ENCODE assay signal across 10 cellular contexts in genomic region chr17:7586673-7587419, GRCh38. TPM values are rescaled to one million over a fixed set of nuclear protein-coding genes. Genes with fewer than 3 reads are reported as not detected.
A peak's percentile ranks its signal among the peaks of the same experiment; 100 is the strongest.
DNase-seq lines count a peak whose midpoint lies in the region; ATAC-seq, FAIRE-seq and TF ChIP-seq lines count a peak whose summit lies in the region.
"Had no signal": no experiment of that assay in that cellular context is flagged by ENCODE, and none has a peak within 500 bp of the region (broad histone marks: within the 10 kb centered on the region; RNA-seq: fewer than 3 reads in every experiment).

No MANE protein-coding gene starts in this region.

- peaks cover 25% of the 10 kb centered on the region for H3K36me3 Mint-ChIP-seq in activated naive CD4-positive, alpha-beta T cell treated with anti-CD3 and anti-CD28 coated beads for 36 hours (ENCODE audit: low read depth)
- H3K36me3 Mint-ChIP-seq in stimulated activated naive B cell treated with anti-CD40 and anti-IgM and Interleukin-4, amounts not matched to agents 10 μg/mL and 1 μg/mL and 100 μg/mL, for 72 hours: peaks cover 60 to 67% of the 10 kb centered on the region in 2 donors

- H3K4me3 ChIP-seq in PC-3 (ENCODE audit: low read length) (no peak overlapping the region), esophagus muscularis mucosa (no peak overlapping the region), tibial artery (no peak overlapping the region)

- H2AFZ ChIP-seq in PC-3 (ENCODE audit: low read length): no peak overlapping the region

- TF ChIP-seq POLR2A in esophagus muscularis mucosa (IDR thresholded peaks at IDR 0.05; ENCODE audit: low read depth): no peak

- no peak overlapping the region for H3K4me3 Mint-ChIP-seq in activated naive CD4-positive, alpha-beta T cell treated with anti-CD3 and anti-CD28 coated beads for 36 hours
- no peak overlapping the region for H3K4me3 Mint-ChIP-seq in stimulated activated naive B cell treated with anti-CD40 and anti-IgM and Interleukin-4, amounts not matched to agents 10 μg/mL and 1 μg/mL and 100 μg/mL, for 72 hours

- intact Hi-C loops in activated naive CD4-positive, alpha-beta T cell treated with anti-CD3 and anti-CD28 coated beads for 36 hours (cut with micrococcal nuclease): no loop called here
- intact Hi-C loops in PC-3 (cut with micrococcal nuclease): no loop called here
- intact Hi-C loops in esophagus muscularis mucosa (cut with DNase I): no loop called here
- intact Hi-C loops in tibial artery (cut with DNase I; ENCODE audit: low total_unique reads): no loop called here

- H3K27ac Mint-ChIP-seq in activated naive CD4-positive, alpha-beta T cell treated with anti-CD3 and anti-CD28 coated beads for 36 hours: peak overlapping the region; percentile 29
- H3K27ac Mint-ChIP-seq in stimulated activated naive B cell treated with anti-CD40 and anti-IgM and Interleukin-4, amounts not matched to agents 10 μg/mL and 1 μg/mL and 100 μg/mL, for 72 hours: peak overlapping the region; percentile 59

- H3K27me3 ChIP-seq in PC-3 (ENCODE audit: low read length) (no peaks in the 10 kb centered on the region), esophagus muscularis mucosa (no peaks in the 10 kb centered on the region), tibial artery (no peaks in the 10 kb centered on the region)

- POLR2A ChIA-PET in PC-3 (lab: Charles Lee; ENCODE audit: unreplicated experiment): interaction anchor here (0.6 kb wide), 1 partner anchor 13 kb away, joined by 4 read pairs; no protein-coding TSS in a partner anchor

- TF ChIP-seq CTCF in PC-3 (conservative IDR thresholded peaks at IDR 0.05; ENCODE audit: low read depth, low read length) (0 out of 2 replicates have a peak, but pooled peaks have one; percentile 29), esophagus muscularis mucosa (IDR thresholded peaks at IDR 0.05) (peak in 1 of 3 experiments; percentile 17), tibial artery (IDR thresholded peaks at IDR 0.05) (no peak)

- peaks cover 32% of the 10 kb centered on the region for H3K4me1 Mint-ChIP-seq in activated naive CD4-positive, alpha-beta T cell treated with anti-CD3 and anti-CD28 coated beads for 36 hours (ENCODE audit: low read depth)
- H3K4me1 Mint-ChIP-seq in stimulated activated naive B cell treated with anti-CD40 and anti-IgM and Interleukin-4, amounts not matched to agents 10 μg/mL and 1 μg/mL and 100 μg/mL, for 72 hours: peaks cover 20 to 60% of the 10 kb centered on the region in 2 donors

- H3K4me2 ChIP-seq in PC-3 (ENCODE audit: low read length): 0 out of 2 replicates have a peak overlapping the region, but pooled peaks have one; percentile 69

- H3K27me3 Mint-ChIP-seq in activated naive CD4-positive, alpha-beta T cell treated with anti-CD3 and anti-CD28 coated beads for 36 hours (ENCODE audit: low read depth): no peaks in the 10 kb centered on the region
- H3K27me3 Mint-ChIP-seq in stimulated activated naive B cell treated with anti-CD40 and anti-IgM and Interleukin-4, amounts not matched to agents 10 μg/mL and 1 μg/mL and 100 μg/mL, for 72 hours: no peaks in the 10 kb centered on the region
- H3K27me3 Mint-ChIP-seq: naive thymus-derived CD8-positive, alpha-beta T cell had no signal

- no peak overlapping the region for H3K27ac ChIP-seq in PC-3 (ENCODE audit: low read length)
- peak overlapping the region; percentile 78 to 86 (median 83) for H3K27ac ChIP-seq in esophagus muscularis mucosa (replicated peaks in 1 of 4)
- H3K27ac ChIP-seq in tibial artery: no peak overlapping the region

- TF ChIP-seq EP300 in esophagus muscularis mucosa (IDR thresholded peaks at IDR 0.05): no peak

- CTCF ChIA-PET in activated naive CD4-positive, alpha-beta T cell treated with anti-CD3 and anti-CD28 coated beads for 36 hours (lab: Charles Lee): interaction anchor here (0.6 to 1.4 kb wide), 3 partner anchors 26 to 260 kb away, joined by 3 to 5 read pairs (median 3); no protein-coding TSS in a partner anchor
- CTCF ChIA-PET in PC-3 (lab: Charles Lee): no interaction called here

- peaks cover 49% of the 10 kb centered on the region for H3K79me2 ChIP-seq in PC-3 (ENCODE audit: low read length)

- H3K9me3 ChIP-seq in PC-3 (ENCODE audit: low read length): no peaks in the 10 kb centered on the region
- H3K9me3 ChIP-seq in esophagus muscularis mucosa: no peaks in the 10 kb centered on the region
- no peaks in the 10 kb centered on the region for H3K9me3 ChIP-seq in tibial artery

- H3K4me1 ChIP-seq in PC-3 (ENCODE audit: insufficient read depth, low read length) (peaks cover 58% of the 10 kb centered on the region), esophagus muscularis mucosa (peaks cover 51 to 81% (median 76%) of the 10 kb centered on the region in 4 donors), tibial artery (peaks cover 10 to 50% (median 39%) of the 10 kb centered on the region in 4 donors)

- no peak for ATAC-seq in PC-3
- ATAC-seq in stimulated activated naive B cell treated with anti-CD40 and anti-IgM and Interleukin-4, amounts not matched to agents 10 μg/mL and 1 μg/mL and 100 μg/mL, for 72 hours (replicated peaks): no peak
- ATAC-seq: naive thymus-derived CD8-positive, alpha-beta T cell had no signal

- no peaks in the 10 kb centered on the region for H4K20me1 ChIP-seq in PC-3 (ENCODE audit: low read length)

- H3K9me3 Mint-ChIP-seq in activated naive CD4-positive, alpha-beta T cell treated with anti-CD3 and anti-CD28 coated beads for 36 hours: no peaks in the 10 kb centered on the region
- no peaks in the 10 kb centered on the region for H3K9me3 Mint-ChIP-seq in stimulated activated naive B cell treated with anti-CD40 and anti-IgM and Interleukin-4, amounts not matched to agents 10 μg/mL and 1 μg/mL and 100 μg/mL, for 72 hours
- H3K9me3 Mint-ChIP-seq: naive thymus-derived CD8-positive, alpha-beta T cell had no signal

- H3F3A ChIP-seq in PC-3 (ENCODE audit: low read length, unreplicated experiment): no peaks in the 10 kb centered on the region

- H3K36me3 ChIP-seq in PC-3 (ENCODE audit: low read depth, low read length) (no peaks in the 10 kb centered on the region; the same call in 1 of the 2 replicates), esophagus muscularis mucosa (peaks cover 8 to 29% (median 27%) of the 10 kb centered on the region in 4 donors), tibial artery (peaks cover 8 to 30% (median 11%) of the 10 kb centered on the region in 3 donors)

- no peak overlapping the region for H3K9ac ChIP-seq in PC-3 (ENCODE audit: low read length)

- no TSS peak for BruUV-seq in PC-3 (replicated peaks; lab: Mats Ljungman, UMichigan)

- FAIRE-seq in GM19239 (lab: Jason Lieb, UNC): no peak

- no peaks in the 10 kb centered on the region for H3K9me2 ChIP-seq in PC-3 (replicated peaks; ENCODE audit: low read length)

- DNase-seq in activated naive CD4-positive, alpha-beta T cell treated with anti-CD3 and anti-CD28 coated beads for 36 hours: no peak
- no peak for DNase-seq in activated naive CD4-positive, alpha-beta T cell treated with anti-CD3 and anti-CD28 coated beads, Interleukin-2, amount 50 U/mL, for 16 hours
- peak; percentile 19 for DNase-seq in PC-3
- DNase-seq in esophagus muscularis mucosa (ENCODE audit: extremely low spot score): no peak
- DNase-seq in stimulated activated naive B cell treated with anti-CD40 and anti-IgM and Interleukin-4, amounts not matched to agents 10 μg/mL and 1 μg/mL and 100 μg/mL, for 72 hours: no peak
- no peak for DNase-seq in GM19239 (ENCODE audit: insufficient read length, low spot score)
- DNase-seq in tibial artery: no peak
- no peak for DNase-seq in NCI-H1417 treated with DMSO at 0.1 percent for 48 hours (lab: John Stamatoyannopoulos, UW)
- DNase-seq: OCI-M1 had no signal

- 68% methylated on average over 9 of the region's 9 CpGs for WGBS in esophagus muscularis mucosa

RNA-seq across cellular contexts. Expression of gene SOX15, which starts 3.0 kb away (rescaled TPM):
- total RNA-seq in activated naive CD4-positive, alpha-beta T cell treated with anti-CD3 and anti-CD28 coated beads for 36 hours: under 1 TPM in 1 of 2 experiments, not detected in 1; 0.20 TPM
- total RNA-seq in PC-3 (2014; rRNA removed) (6.3 and 7.0 TPM in 2 replicates), esophagus muscularis mucosa (10 to 100 TPM in 2 of 4 donors, 1 to 10 TPM in 2; 2.9 to 14.6 (median 10.9) TPM)

RNA-seq across cellular contexts. Expression of gene MPDU1, which starts 3.2 kb away (rescaled TPM):
- 10 to 100 TPM; 48.8 to 53.5 TPM for total RNA-seq in activated naive CD4-positive, alpha-beta T cell treated with anti-CD3 and anti-CD28 coated beads for 36 hours
- total RNA-seq in PC-3 (2014; rRNA removed) (71.0 and 94.1 TPM in 2 replicates), esophagus muscularis mucosa (10 to 100 TPM; 26.0 to 50.4 (median 31.5) TPM)

RNA-seq across cellular contexts. Expression of gene CD68, which starts 7.4 kb away (rescaled TPM):
- 10 to 100 TPM; 11.6 to 12.6 TPM for total RNA-seq in activated naive CD4-positive, alpha-beta T cell treated with anti-CD3 and anti-CD28 coated beads for 36 hours
- total RNA-seq in PC-3 (2014; rRNA removed) (30.2 and 32.4 TPM in 2 replicates), esophagus muscularis mucosa (10 to 100 TPM; 34.5 to 70.7 (median 44.7) TPM)

RNA-seq across cellular contexts. Expression of gene SENP3, which starts 25.1 kb away (rescaled TPM):
- total RNA-seq in activated naive CD4-positive, alpha-beta T cell treated with anti-CD3 and anti-CD28 coated beads for 36 hours: 10 to 100 TPM; 43.2 to 46.9 TPM
- total RNA-seq in PC-3 (2014; rRNA removed) (82.8 and 88.7 TPM in 2 replicates), esophagus muscularis mucosa (10 to 100 TPM; 54.0 to 79.1 (median 72.4) TPM)

RNA-seq across cellular contexts. Expression of gene FXR2, which starts 27.9 kb away (rescaled TPM):
- 10 to 100 TPM; 29.7 to 36.8 TPM for total RNA-seq in activated naive CD4-positive, alpha-beta T cell treated with anti-CD3 and anti-CD28 coated beads for 36 hours
- total RNA-seq in PC-3 (2014; rRNA removed): 51.4 and 67.2 TPM in 2 replicates
- total RNA-seq in esophagus muscularis mucosa: 10 to 100 TPM; 38.2 to 65.8 (median 50.2) TPM

Comparison
In these comparisons a context has a peak if more than half of its experiments do, and no peak if none do; other contexts are left out.
1. H3K27ac ChIP-seq: peak in esophagus muscularis mucosa (4 of 4); none in PC-3 (single experiment) and tibial artery (0 of 2).